8 cellular contexts compared by ENCODE assay signal in the genomic region with DNA sequence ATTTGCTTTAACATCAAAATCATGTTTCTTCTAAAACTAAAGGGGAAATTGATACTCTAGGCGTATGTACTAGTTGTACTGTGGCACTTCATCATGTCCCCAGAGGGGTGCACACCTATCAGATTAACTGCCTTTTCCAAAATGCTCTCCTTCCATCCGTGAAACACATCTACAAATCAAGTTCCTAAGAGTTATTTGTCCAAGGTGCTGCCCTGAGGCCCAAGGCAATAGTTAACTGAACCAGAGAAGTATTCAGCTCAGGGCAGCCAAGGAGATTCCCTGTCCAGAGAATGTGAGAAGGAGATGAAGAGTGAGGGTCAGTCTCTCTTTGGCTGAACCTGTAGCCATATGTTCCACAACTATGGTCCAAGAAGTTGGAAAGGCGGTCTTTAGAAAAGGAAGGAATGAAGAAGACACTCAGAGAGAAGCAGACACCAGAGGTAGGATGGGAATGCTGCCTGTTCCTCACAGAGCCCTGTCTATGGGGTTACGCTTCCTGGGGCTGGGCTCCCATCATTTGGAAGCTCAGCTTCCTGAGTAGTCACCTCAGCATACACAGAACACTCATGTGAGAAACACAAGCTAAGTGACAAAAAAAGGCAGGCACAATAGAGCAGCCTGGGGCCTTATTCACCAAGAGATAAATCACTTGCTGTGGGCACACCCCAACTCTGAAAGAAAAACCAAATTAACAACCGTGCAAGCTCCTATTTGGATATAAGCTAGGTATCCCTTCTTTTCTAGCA. TPM values are rescaled to one million over a fixed set of nuclear protein-coding genes. Genes with fewer than 3 reads are reported as not detected.
DNase-seq lines count a peak whose midpoint lies in the region; ATAC-seq and TF ChIP-seq lines count a peak whose summit lies in the region.

No MANE protein-coding gene starts in this region.

- H3K9ac ChIP-seq in smooth muscle cell (ENCODE audit: low read depth), result no peak overlapping the region

- 89% methylated on average over 5 of the region's 5 CpGs for WGBS in smooth muscle cell (ENCODE audit: low lambda C conversion rate)

- peaks cover 4% of the 10 kb centered on the region for H3K9me3 Mint-ChIP-seq in activated CD4-positive, alpha-beta T cell treated with anti-CD3 and anti-CD28 coated beads, Interleukin-2, amount 10 ng/mL, durations not matched to agents 7 days and 5 days
- no peaks in the 10 kb centered on the region for H3K9me3 Mint-ChIP-seq in activated naive CD8-positive, alpha-beta T cell (ENCODE audit: low read depth)

- POLR2A ChIA-PET in activated CD4-positive, alpha-beta T cell treated with anti-CD3 and anti-CD28 coated beads, Interleukin-2, amount 10 ng/mL, durations not matched to agents 7 days and 5 days (lab: Charles Lee), result interaction anchor here (1.2 kb wide), 1 partner anchor 15 kb away, joined by 5 read pairs; no protein-coding TSS in a partner anchor

- peak overlapping the region; percentile 35 for H3K27ac ChIP-seq in smooth muscle cell (ENCODE audit: low read depth)

- H3K27me3 Mint-ChIP-seq in activated CD4-positive, alpha-beta T cell treated with anti-CD3 and anti-CD28 coated beads, Interleukin-2, amount 10 ng/mL, durations not matched to agents 7 days and 5 days, result no peaks in the 10 kb centered on the region
- no peaks in the 10 kb centered on the region for H3K27me3 Mint-ChIP-seq in activated naive CD8-positive, alpha-beta T cell

- peaks cover 34% of the 10 kb centered on the region for H3K36me3 Mint-ChIP-seq in activated CD4-positive, alpha-beta T cell treated with anti-CD3 and anti-CD28 coated beads, Interleukin-2, amount 10 ng/mL, durations not matched to agents 7 days and 5 days (ENCODE audit: low read depth)
- H3K36me3 Mint-ChIP-seq in activated naive CD8-positive, alpha-beta T cell, result peaks cover 8% of the 10 kb centered on the region

- in situ Hi-C loops in HAP-1 (cut with MboI; ENCODE audit: low sequenced_read_pairs), result no loop called here

- peak overlapping the region; percentile 68 for H3K4me2 ChIP-seq in smooth muscle cell

- no peaks in the 10 kb centered on the region for H3F3A ChIP-seq in smooth muscle cell (ENCODE audit: low read depth)

- H4K20me1 ChIP-seq in smooth muscle cell (ENCODE audit: low read depth), result no peaks in the 10 kb centered on the region

- peak overlapping the region; percentile 87 for H2AFZ ChIP-seq in smooth muscle cell (ENCODE audit: low read depth)

- H3K36me3 ChIP-seq in smooth muscle cell (ENCODE audit: low read depth), result no peaks in the 10 kb centered on the region
- H3K36me3 ChIP-seq in HAP-1 (replicated peaks), result no peaks in the 10 kb centered on the region

- DNase-seq in activated CD4-positive, alpha-beta T cell treated with anti-CD3 and anti-CD28 coated beads, Interleukin-2, amount 10 ng/mL, durations not matched to agents 7 days and 5 days, result peak; percentile 38
- no peak for DNase-seq in activated CD4-positive, alpha-beta T cell treated with anti-CD3 and anti-CD28 coated beads for 48 hours
- DNase-seq in smooth muscle cell (lab: John Stamatoyannopoulos, UW; ENCODE audit: unreplicated experiment) (no peak), HAP-1 (ENCODE audit: low spot score in 2 of 2) (no peak)
- no peak for DNase-seq in effector CD4-positive, alpha-beta T cell
- no peak for DNase-seq in activated CD4-positive, alpha-beta T cell treated with anti-CD3 and anti-CD28 coated beads, Interleukin-2, amount 50 U/mL, for 1 hour

- H3K4me1 ChIP-seq in smooth muscle cell (ENCODE audit: low read depth) (peaks cover 23% of the 10 kb centered on the region), HAP-1 (no peaks in the 10 kb centered on the region; the same call in 1 of the 2 replicates)

- no peak for TF ChIP-seq CTCF in smooth muscle cell (IDR thresholded peaks at IDR 0.05; ENCODE audit: borderline replicate concordance, insufficient read depth, poor library complexity, severe bottlenecking)

- peak; percentile 38 for ATAC-seq in HG03045 (IDR thresholded peaks at IDR 0.05; ENCODE audit: unreplicated experiment)

- CTCF ChIA-PET in activated CD4-positive, alpha-beta T cell treated with anti-CD3 and anti-CD28 coated beads, Interleukin-2, amount 10 ng/mL, durations not matched to agents 7 days and 5 days (lab: Charles Lee), result interaction anchor here (1.0 to 1.4 kb wide), 4 partner anchors 15 to 43 kb away, joined by 3 to 4 read pairs (median 3); no protein-coding TSS in a partner anchor

- H3K27me3 ChIP-seq in smooth muscle cell (ENCODE audit: low read depth) (no peaks in the 10 kb centered on the region), HAP-1 (ENCODE audit: low read depth) (no peaks in the 10 kb centered on the region)

- peak overlapping the region; percentile 94 for H3K27ac Mint-ChIP-seq in activated CD4-positive, alpha-beta T cell treated with anti-CD3 and anti-CD28 coated beads, Interleukin-2, amount 10 ng/mL, durations not matched to agents 7 days and 5 days
- peak overlapping the region; percentile 98 for H3K27ac Mint-ChIP-seq in activated naive CD8-positive, alpha-beta T cell

- no peaks in the 10 kb centered on the region for H3K9me3 ChIP-seq in smooth muscle cell (replicated peaks; ENCODE audit: low read depth)
- no peaks in the 10 kb centered on the region for H3K9me3 ChIP-seq in HAP-1

- peak overlapping the region; percentile 66 for H3K4me3 Mint-ChIP-seq in activated CD4-positive, alpha-beta T cell treated with anti-CD3 and anti-CD28 coated beads, Interleukin-2, amount 10 ng/mL, durations not matched to agents 7 days and 5 days
- H3K4me3 Mint-ChIP-seq in activated naive CD8-positive, alpha-beta T cell, result peak overlapping the region; percentile 88

- H3K4me1 Mint-ChIP-seq in activated CD4-positive, alpha-beta T cell treated with anti-CD3 and anti-CD28 coated beads, Interleukin-2, amount 10 ng/mL, durations not matched to agents 7 days and 5 days, result peaks cover 75% of the 10 kb centered on the region
- H3K4me1 Mint-ChIP-seq in activated naive CD8-positive, alpha-beta T cell (ENCODE audit: low read depth), result peaks cover 87% of the 10 kb centered on the region

- no peaks in the 10 kb centered on the region for H3K79me2 ChIP-seq in smooth muscle cell (ENCODE audit: low read depth)

- peak overlapping the region; percentile 12 for H3K4me3 ChIP-seq in smooth muscle cell
- H3K4me3 ChIP-seq in HAP-1, result no peak overlapping the region

RNA-seq across cellular contexts. Expression of a gene that starts 55.6 kb away (rescaled TPM):
- 100 to 1,000 TPM; 223 to 283 TPM for total RNA-seq in activated CD4-positive, alpha-beta T cell treated with anti-CD3 and anti-CD28 coated beads, Interleukin-2, amount 10 ng/mL, durations not matched to agents 7 days and 5 days
- total RNA-seq in smooth muscle cell, result 5.5 and 6.0 TPM in 2 replicates
- 2.4 and 3.6 TPM in 2 replicates for polyA plus RNA-seq in smooth muscle cell

Comparison
In these comparisons a context has a peak if more than half of its experiments do, and no peak if none do; other contexts are left out.
1. RNA of a gene that starts 55.6 kb away (total RNA-seq): 223 to 283 TPM in activated CD4-positive, alpha-beta T cell treated with anti-CD3 and anti-CD28 coated beads, Interleukin-2, amount 10 ng/mL, durations not matched to agents 7 days and 5 days; 5.5 to 6.0 TPM in smooth muscle cell; every median in the first group is over 10 times any median in the second.